In genomic region chr4:139279723-139280620, GRCh38 we compare ENCODE assay signal across 3 cellular contexts.
TF ChIP-seq lines count a peak whose summit lies in the region.

Gene MGARP (minus strand): TSS chr4:139280225. CDS start chr4:139280158, 67 bp downstream.

TF ChIP-seq in WTC11, 78 proteins besides CTCF, POLR2A, EP300 and RAD21 (continues in another document):
- TF ChIP-seq RELA (CRISPR knock-in tag; IDR thresholded peaks at IDR 0.05; ENCODE audit: borderline replicate concordance) (no peak), HMGXB4 (CRISPR knock-in tag; IDR thresholded peaks at IDR 0.05) (peak; percentile 85; the same call in 1 of the 2 replicates), SMAD3 (CRISPR knock-in tag; IDR thresholded peaks at IDR 0.05; ENCODE audit: borderline replicate concordance) (no peak), ZNF317 (CRISPR knock-in tag; IDR thresholded peaks at IDR 0.05; ENCODE audit: borderline replicate concordance, low read depth) (no peak), ATF1 (CRISPR knock-in tag; IDR thresholded peaks at IDR 0.05) (no peak), E2F4 (CRISPR knock-in tag; IDR thresholded peaks at IDR 0.05; ENCODE audit: borderline replicate concordance, low read depth) (no peak), ZNF512 (CRISPR knock-in tag; IDR thresholded peaks at IDR 0.05; ENCODE audit: borderline replicate concordance) (no peak), ATF3 (CRISPR knock-in tag; conservative IDR thresholded peaks at IDR 0.05) (no peak), MYBL2 (CRISPR knock-in tag; IDR thresholded peaks at IDR 0.05) (0 out of 2 replicates have a peak, but pooled peaks have one; percentile 23), CREM (CRISPR knock-in tag; IDR thresholded peaks at IDR 0.05) (no peak), NR1H2 (CRISPR knock-in tag; IDR thresholded peaks at IDR 0.05) (no peak), NR3C1 (CRISPR knock-in tag; conservative IDR thresholded peaks at IDR 0.05; ENCODE audit: low read depth) (no peak)

TF ChIP-seq in H1, 55 proteins besides CTCF, POLR2A, EP300 and RAD21 (continues in another document):
- no peak for TF ChIP-seq RBBP5 (IDR thresholded peaks at IDR 0.05; ENCODE audit: borderline replicate concordance, low read depth, low read length)
- TF ChIP-seq TAF1 (IDR thresholded peaks at IDR 0.05; ENCODE audit: low read depth, low read length), result peak; percentile 34; the same call in 1 of the 2 replicates
- TF ChIP-seq CTBP2 (IDR thresholded peaks at IDR 0.05; ENCODE audit: borderline replicate concordance, insufficient read depth, insufficient read length, low read length), result peak; percentile 89
- TF ChIP-seq NANOG (IDR thresholded peaks at IDR 0.05; ENCODE audit: insufficient read depth, low read depth, low read length, poor library complexity, severe bottlenecking), result peak; percentile 4
- no peak for TF ChIP-seq USF2 (IDR thresholded peaks at IDR 0.05; ENCODE audit: low read length)
- no peak for TF ChIP-seq SIN3A (conservative IDR thresholded peaks at IDR 0.05 in 1 of 2, IDR thresholded peaks at IDR 0.05 in 1 of 2; ENCODE audit: low read depth in 1 of 2, low read length in 2 of 2)
- TF ChIP-seq EZH2 (IDR thresholded peaks at IDR 0.05; ENCODE audit: low read depth, low read length, severe bottlenecking), result peak; percentile 57
- TF ChIP-seq SRF (IDR thresholded peaks at IDR 0.05; ENCODE audit: low read depth, low read length), result no peak; the same call in 1 of the 2 replicates
- TF ChIP-seq CBX8 (IDR thresholded peaks at IDR 0.05; ENCODE audit: borderline replicate concordance, low read depth, low read length), result no peak
- TF ChIP-seq YY1 (IDR thresholded peaks at IDR 0.05; ENCODE audit: low read depth, low read length), result peak; percentile 75
- TF ChIP-seq POLR2AphosphoS5 (IDR thresholded peaks at IDR 0.05; ENCODE audit: low read depth, low read length), result no peak
- peak; percentile 93 for TF ChIP-seq ASH2L (IDR thresholded peaks at IDR 0.05; ENCODE audit: low read length)
- TF ChIP-seq RNF2 (IDR thresholded peaks at IDR 0.05; ENCODE audit: borderline replicate concordance, low read depth, low read length, missing control alignments, poor library complexity, severe bottlenecking), result no peak
- no peak for TF ChIP-seq SIRT6 (IDR thresholded peaks at IDR 0.05; ENCODE audit: low read length)
- TF ChIP-seq CEBPB (IDR thresholded peaks at IDR 0.05; ENCODE audit: low read depth, low read length), result no peak
- TF ChIP-seq TAF7 (optimal IDR thresholded peaks at IDR 0.05; ENCODE audit: borderline replicate concordance, low read depth, low read length), result no peak
- no peak for TF ChIP-seq HDAC2 (IDR thresholded peaks at IDR 0.05; ENCODE audit: borderline replicate concordance in 1 of 2, low read depth in 2 of 2, low read length in 2 of 2)
- no peak for TF ChIP-seq CBX5 (IDR thresholded peaks at IDR 0.05; ENCODE audit: low read depth, low read length)
- no peak for TF ChIP-seq BRCA1 (IDR thresholded peaks at IDR 0.05; ENCODE audit: low read depth, low read length)
- TF ChIP-seq ZNF274 (IDR thresholded peaks at IDR 0.05; ENCODE audit: borderline replicate concordance, extremely low read depth, low read length), result no peak
- no peak; the same call in 1 of the 2 replicates for TF ChIP-seq KDM1A (IDR thresholded peaks at IDR 0.05; ENCODE audit: borderline replicate concordance, low read length)
- TF ChIP-seq PHF8 (conservative IDR thresholded peaks at IDR 0.05; ENCODE audit: low read depth, low read length), result no peak
- TF ChIP-seq ATF2 (IDR thresholded peaks at IDR 0.05; ENCODE audit: low read length), result no peak
- no peak for TF ChIP-seq TEAD4 (IDR thresholded peaks at IDR 0.05; ENCODE audit: low read depth, low read length)
- TF ChIP-seq GTF2F1 (IDR thresholded peaks at IDR 0.05; ENCODE audit: borderline replicate concordance, low read depth, low read length), result no peak
- no peak for TF ChIP-seq SIX5 (IDR thresholded peaks at IDR 0.05; ENCODE audit: low read depth, low read length)
- TF ChIP-seq JUN (IDR thresholded peaks at IDR 0.05; ENCODE audit: low read depth, low read length), result no peak
- no peak for TF ChIP-seq TCF12 (IDR thresholded peaks at IDR 0.05; ENCODE audit: low read depth, low read length)
- no peak for TF ChIP-seq SP4 (IDR thresholded peaks at IDR 0.05; ENCODE audit: low read length)
- TF ChIP-seq KDM5A (IDR thresholded peaks at IDR 0.05; ENCODE audit: low read length), result no peak
- no peak for TF ChIP-seq CHD1 (IDR thresholded peaks at IDR 0.05; ENCODE audit: low read depth, low read length)
- TF ChIP-seq KDM4A (IDR thresholded peaks at IDR 0.05; ENCODE audit: low read depth, low read length, severe bottlenecking), result peak; percentile 71
- TF ChIP-seq POU5F1 (IDR thresholded peaks at IDR 0.05; ENCODE audit: low read depth, low read length), result no peak
- no peak for TF ChIP-seq GABPA (IDR thresholded peaks at IDR 0.05; ENCODE audit: borderline replicate concordance, insufficient read depth, low read length)
- no peak for TF ChIP-seq RXRA (IDR thresholded peaks at IDR 0.05; ENCODE audit: insufficient read depth, low read depth, low read length)
- TF ChIP-seq TBP (IDR thresholded peaks at IDR 0.05; ENCODE audit: low read depth, low read length), result peak; percentile 67; the same call in 1 of the 2 replicates

TF ChIP-seq in GM12891, 5 proteins besides CTCF, POLR2A, EP300 and RAD21:
- no peak for TF ChIP-seq SPI1 (IDR thresholded peaks at IDR 0.05; ENCODE audit: low read depth, low read length)
- no peak for TF ChIP-seq POLR2AphosphoS5 (IDR thresholded peaks at IDR 0.05; ENCODE audit: low read depth, low read length)
- TF ChIP-seq TAF1 (IDR thresholded peaks at IDR 0.05; ENCODE audit: low read depth, low read length), result no peak
- no peak for TF ChIP-seq PAX5 (IDR thresholded peaks at IDR 0.05; ENCODE audit: insufficient read depth, low read length, severe bottlenecking)
- no peak for TF ChIP-seq POU2F2 (IDR thresholded peaks at IDR 0.05; ENCODE audit: low read depth, low read length)
